13 cellular contexts compared by ENCODE assay signal in genomic region chr7:151446412-151446811, GRCh38. TPM values are rescaled to one million over a fixed set of nuclear protein-coding genes. Genes with fewer than 3 reads are reported as not detected.
DNase-seq lines count a peak whose midpoint lies in the region; ATAC-seq and TF ChIP-seq lines count a peak whose summit lies in the region.
"Had no signal": no experiment of that assay in that cellular context is flagged by ENCODE, and none has a peak within 500 bp of the region (broad histone marks: within the 10 kb centered on the region; RNA-seq: fewer than 3 reads in every experiment).

No MANE protein-coding gene starts in this region.

- no peak overlapping the region for H4K12ac ChIP-seq in trophoblast cell (ENCODE audit: low read depth, low read length)

- H3K14ac ChIP-seq in trophoblast cell (ENCODE audit: low read length), result peak overlapping the region; percentile 29

- H3K27me3 ChIP-seq in CD4-positive, alpha-beta T cell (ENCODE audit: control insufficient read depth, insufficient read depth, low read length), result no peaks in the 10 kb centered on the region
- H3K27me3 ChIP-seq in trophoblast cell (ENCODE audit: insufficient read depth, low read length), result no peaks in the 10 kb centered on the region

- no peak overlapping the region for H2AFZ ChIP-seq in trophoblast cell (ENCODE audit: insufficient read depth, low read length, poor library complexity)

- H2AK5ac ChIP-seq in trophoblast cell (ENCODE audit: low read length), result no peak overlapping the region

- DNase-seq in T-helper 2 cell treated with Interferon-gamma antibody and Interleukin-4, amounts not matched to agents 5 μg/mL and 100 μg/mL, for 36 hours (ENCODE audit: low spot score), result no peak
- no peak for DNase-seq in T-helper 2 cell
- peak in 1 of 10 experiments; percentile 14 for DNase-seq in CD4-positive, alpha-beta T cell
- no peak for DNase-seq in central memory CD8-positive, alpha-beta T cell (ENCODE audit: low spot score in 2 of 2)
- no peak for DNase-seq in trophoblast cell
- DNase-seq in NK-92 (lab: John Stamatoyannopoulos, UW; ENCODE audit: unreplicated experiment), result no peak
- DNase-seq: Caco-2, GF-D8 had no signal

- H3K4me3 ChIP-seq in trophoblast cell (ENCODE audit: low read depth, low read length), result no peak overlapping the region

- ATAC-seq in CD4-positive, alpha-beta T cell (ENCODE audit: poor library complexity), result no peak
- ATAC-seq in central memory CD8-positive, alpha-beta T cell (replicated peaks; ENCODE audit: extremely low read depth, poor library complexity, severe bottlenecking), result no peak
- ATAC-seq in HG02840 (IDR thresholded peaks at IDR 0.05; ENCODE audit: low FRiP score, unreplicated experiment) (no peak), GM19324 (IDR thresholded peaks at IDR 0.05; ENCODE audit: low FRiP score, unreplicated experiment) (no peak)

- H2BK120ac ChIP-seq in trophoblast cell (ENCODE audit: insufficient read depth, low read length, poor library complexity), result peak overlapping the region; percentile 70

- no peaks in the 10 kb centered on the region for H3K36me3 ChIP-seq in trophoblast cell (ENCODE audit: control insufficient read depth in 1 of 2, insufficient read depth in 2 of 2, low read length in 2 of 2)

- no peak overlapping the region for H3K27ac ChIP-seq in CD4-positive, alpha-beta T cell (ENCODE audit: low read depth, low read length)
- no peak overlapping the region for H3K27ac ChIP-seq in trophoblast cell (ENCODE audit: low read depth, low read length)
- H3K27ac ChIP-seq: 22Rv1 had no signal

- H4K91ac ChIP-seq in trophoblast cell (ENCODE audit: low read depth, low read length), result no peak overlapping the region

- H3K9me3 Mint-ChIP-seq in T-helper 2 cell treated with Interferon-gamma antibody and Interleukin-4, amounts not matched to agents 5 μg/mL and 100 μg/mL, for 36 hours, result no peaks in the 10 kb centered on the region
- no peaks in the 10 kb centered on the region for H3K9me3 Mint-ChIP-seq in CD4-positive, alpha-beta T cell
- no peaks in the 10 kb centered on the region for H3K9me3 Mint-ChIP-seq in central memory CD8-positive, alpha-beta T cell
- H3K9me3 Mint-ChIP-seq: CD14-positive monocyte; CD8-positive, alpha-beta memory T cell had no signal

- no peak overlapping the region for H3K4ac ChIP-seq in trophoblast cell (ENCODE audit: low read depth, low read length)

- H3K36me3 Mint-ChIP-seq in T-helper 2 cell treated with Interferon-gamma antibody and Interleukin-4, amounts not matched to agents 5 μg/mL and 100 μg/mL, for 36 hours (ENCODE audit: low read depth), result no peaks in the 10 kb centered on the region
- no peaks in the 10 kb centered on the region for H3K36me3 Mint-ChIP-seq in CD4-positive, alpha-beta T cell (ENCODE audit: low read depth)
- peaks cover 3% of the 10 kb centered on the region for H3K36me3 Mint-ChIP-seq in central memory CD8-positive, alpha-beta T cell (ENCODE audit: insufficient read depth)
- H3K36me3 Mint-ChIP-seq: CD14-positive monocyte; CD8-positive, alpha-beta memory T cell had no signal

- H3K79me1 ChIP-seq in trophoblast cell (ENCODE audit: low read length), result peaks cover 4% of the 10 kb centered on the region

- peaks cover 4 to 5% of the 10 kb centered on the region in 2 experiments for H3K4me1 ChIP-seq in trophoblast cell (ENCODE audit: control insufficient read depth in 1 of 2, insufficient read depth in 2 of 2, low read length in 2 of 2)
- H3K4me1 ChIP-seq: Caco-2 had no signal

- H3K4me2 ChIP-seq in trophoblast cell (ENCODE audit: low read length), result no peak overlapping the region

- no peak for TF ChIP-seq CTCF in CD4-positive, alpha-beta T cell (IDR thresholded peaks at IDR 0.05)

- intact Hi-C loops in CD4-positive, alpha-beta T cell (cut with DNase I, micrococcal nuclease), result no loop called here

- H3K9ac ChIP-seq in trophoblast cell (ENCODE audit: low read length), result no peak overlapping the region

- POLR2A ChIA-PET in CD4-positive, alpha-beta T cell (lab: Charles Lee), result interaction anchor here (2.9 to 3.0 kb wide), 2 partner anchors 16 to 94 kb away, joined by 16 to 25 read pairs; no protein-coding TSS in a partner anchor

- H2BK5ac ChIP-seq in trophoblast cell (ENCODE audit: low read depth, low read length, poor library complexity), result no peak overlapping the region

- CTCF ChIA-PET in CD4-positive, alpha-beta T cell (lab: Charles Lee), result no interaction called here

- peak overlapping the region; percentile 23 for H4K8ac ChIP-seq in trophoblast cell (ENCODE audit: low read depth, low read length)

- no peaks in the 10 kb centered on the region for H3K9me3 ChIP-seq in CD4-positive, alpha-beta T cell (ENCODE audit: control insufficient read depth, low read length)
- H3K9me3 ChIP-seq in trophoblast cell (ENCODE audit: insufficient read depth, low read depth, low read length), result no peaks in the 10 kb centered on the region
- H3K9me3 ChIP-seq: Caco-2 had no signal

- H3K4me1 Mint-ChIP-seq in T-helper 2 cell treated with Interferon-gamma antibody and Interleukin-4, amounts not matched to agents 5 μg/mL and 100 μg/mL, for 36 hours (ENCODE audit: low read depth), result peaks cover 13% of the 10 kb centered on the region
- peaks cover 38% of the 10 kb centered on the region for H3K4me1 Mint-ChIP-seq in CD4-positive, alpha-beta T cell (ENCODE audit: low read depth)
- peaks cover 4% of the 10 kb centered on the region for H3K4me1 Mint-ChIP-seq in central memory CD8-positive, alpha-beta T cell

- H2BK12ac ChIP-seq in trophoblast cell (ENCODE audit: low read length), result peak overlapping the region; percentile 62

- peaks cover 3% of the 10 kb centered on the region for H3K79me2 ChIP-seq in trophoblast cell (ENCODE audit: control insufficient read depth, insufficient read depth, low read length, poor library complexity)

- H3K4me3 Mint-ChIP-seq in T-helper 2 cell treated with Interferon-gamma antibody and Interleukin-4, amounts not matched to agents 5 μg/mL and 100 μg/mL, for 36 hours, result no peak overlapping the region
- H3K4me3 Mint-ChIP-seq in CD4-positive, alpha-beta T cell, result no peak overlapping the region
- H3K4me3 Mint-ChIP-seq in central memory CD8-positive, alpha-beta T cell, result no peak overlapping the region
- H3K4me3 Mint-ChIP-seq: CD14-positive monocyte had no signal

- H3K27ac Mint-ChIP-seq in T-helper 2 cell treated with Interferon-gamma antibody and Interleukin-4, amounts not matched to agents 5 μg/mL and 100 μg/mL, for 36 hours, result peak overlapping the region; percentile 9
- H3K27ac Mint-ChIP-seq in CD4-positive, alpha-beta T cell, result peak overlapping the region; percentile 12
- H3K27ac Mint-ChIP-seq in central memory CD8-positive, alpha-beta T cell (ENCODE audit: low read depth), result peak overlapping the region; percentile 74
- H3K27ac Mint-ChIP-seq: CD14-positive monocyte had no signal

- H3K23ac ChIP-seq in trophoblast cell (ENCODE audit: low read length), result no peak overlapping the region

- WGBS in trophoblast cell (ENCODE audit: extremely low coverage, insufficient coverage, insufficient read length), result no CpG with 5 or more reads among the region's 2 CpGs

- peaks cover 6% of the 10 kb centered on the region for H3K27me3 Mint-ChIP-seq in T-helper 2 cell treated with Interferon-gamma antibody and Interleukin-4, amounts not matched to agents 5 μg/mL and 100 μg/mL, for 36 hours (ENCODE audit: low read depth)
- peaks cover 4% of the 10 kb centered on the region for H3K27me3 Mint-ChIP-seq in CD4-positive, alpha-beta T cell
- peaks cover 16% of the 10 kb centered on the region for H3K27me3 Mint-ChIP-seq in central memory CD8-positive, alpha-beta T cell

- no peak overlapping the region for H3K18ac ChIP-seq in trophoblast cell (ENCODE audit: low read length)

RNA-seq across cellular contexts. Expression of gene CRYGN, which starts 6.5 kb away (rescaled TPM):
- under 1 TPM in 1 of 2 experiments, not detected in 1; 0.14 TPM for total RNA-seq in CD4-positive, alpha-beta T cell
- polyA plus RNA-seq in trophoblast cell (2013), result 0.16 and 0.26 TPM in 2 replicates
- total RNA-seq: Caco-2; CD8-positive, alpha-beta memory T cell had no signal
- polyA plus RNA-seq: CD14-positive monocyte had no signal

RNA-seq across cellular contexts. Expression of gene WDR86, which starts 36.6 kb away (rescaled TPM):
- 1 to 10 TPM; 5.6 to 6.2 TPM for total RNA-seq in CD4-positive, alpha-beta T cell
- 6.0 and 7.3 TPM in 2 replicates for polyA plus RNA-seq in trophoblast cell (2013)

Comparison
In these comparisons a context has a peak if more than half of its experiments do, and no peak if none do; other contexts are left out.
1. H3K27ac Mint-ChIP-seq: peak in every context shown above with its lines; median percentile 74 in central memory CD8-positive, alpha-beta T cell; 12 in CD4-positive, alpha-beta T cell; 9 in T-helper 2 cell treated with Interferon-gamma antibody and Interleukin-4, amounts not matched to agents 5 μg/mL and 100 μg/mL, for 36 hours.